Comparison of ENCODE assay signal across 8 cellular contexts in the genomic region with DNA sequence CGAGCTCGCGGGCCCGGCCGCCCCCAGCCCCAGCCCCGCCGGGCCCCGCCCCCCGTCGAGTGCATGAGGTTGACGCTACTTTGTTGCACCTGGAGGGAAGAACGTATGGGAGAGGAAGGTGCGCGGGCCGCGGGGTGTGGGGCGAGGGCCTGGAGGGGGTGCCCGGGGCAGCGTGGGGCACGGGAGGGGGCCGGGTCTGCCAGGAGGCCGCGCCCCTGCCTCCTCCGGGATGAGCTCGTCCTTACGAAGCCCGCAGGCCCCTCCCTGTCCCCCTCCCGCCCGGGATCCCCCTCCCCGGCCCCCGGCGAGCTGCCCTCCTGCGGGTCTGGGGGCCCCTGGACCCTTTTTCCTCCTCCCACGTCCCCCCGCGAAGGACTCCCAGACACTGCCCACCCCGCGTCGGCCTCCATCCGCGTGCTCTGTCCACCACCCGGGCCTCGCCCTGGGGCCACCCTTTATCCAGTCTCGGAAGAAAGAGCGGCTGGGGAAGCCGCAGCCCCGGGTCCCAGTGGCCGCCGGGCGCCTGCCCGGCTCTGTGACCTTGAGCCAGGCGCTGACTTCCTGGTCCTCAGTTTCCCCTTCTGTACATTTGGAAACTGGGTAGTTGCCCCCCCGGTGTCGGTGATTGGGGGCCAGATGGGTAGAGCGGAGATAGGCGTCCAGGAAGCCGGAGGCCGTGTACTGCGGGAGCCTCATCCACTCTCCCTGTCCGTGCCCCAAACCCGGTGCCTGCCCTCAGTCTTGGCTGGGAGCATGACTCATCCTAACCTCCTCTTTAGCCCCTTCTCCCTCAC. TPM values are rescaled to one million over a fixed set of nuclear protein-coding genes. Genes with fewer than 3 reads are reported as not detected.
DNase-seq lines count a peak whose midpoint lies in the region; ATAC-seq and TF ChIP-seq lines count a peak whose summit lies in the region.

No MANE protein-coding gene starts in this region.

- in situ Hi-C loops in astrocyte of the cerebellum (cut with HindIII; ENCODE audit: low sequenced_read_pairs), result no loop called here

- peak; percentile 18 for ATAC-seq in GM19043 (IDR thresholded peaks at IDR 0.05; ENCODE audit: low read depth, unreplicated experiment)
- ATAC-seq in HG03196 (IDR thresholded peaks at IDR 0.05; ENCODE audit: unreplicated experiment), result peak; percentile 34

- CTCF ChIA-PET in BJ (lab: Yijun Ruan, JAX), result interaction anchor here (1.0 to 2.0 kb wide), 2 partner anchors 119 to 317 kb away, joined by 3 to 5 read pairs; no protein-coding TSS in a partner anchor
- CTCF ChIA-PET in OCI-LY7 (lab: Charles Lee; ENCODE audit: unreplicated experiment), result no interaction called here

- H3K9me3 ChIP-seq in OCI-LY7 (ENCODE audit: low read length) (no peaks in the 10 kb centered on the region), spleen (no peaks in the 10 kb centered on the region)

- H3K9me2 ChIP-seq in OCI-LY7 (ENCODE audit: insufficient read depth, low read length), result no peaks in the 10 kb centered on the region

- POLR2A ChIA-PET in BJ (lab: Charles Lee) (interaction anchor here (0.6 to 1.0 kb wide), 2 partner anchors 10 to 192 kb away, joined by 4 to 7 read pairs; no protein-coding TSS in a partner anchor), OCI-LY7 (lab: Charles Lee) (interaction anchor here (0.5 to 2.6 kb wide), 6 partner anchors 9 to 94 kb away, joined by 3 to 13 read pairs (median 6); no protein-coding TSS in a partner anchor)

- TF ChIP-seq CTCF in BJ (IDR thresholded peaks at IDR 0.05; ENCODE audit: insufficient read depth, low read depth, low read length), result no peak
- no peak for TF ChIP-seq CTCF in OCI-LY7 (conservative IDR thresholded peaks at IDR 0.05; ENCODE audit: low read length)
- no peak for TF ChIP-seq CTCF in astrocyte of the cerebellum (IDR thresholded peaks at IDR 0.05; ENCODE audit: low read depth, low read length, missing control alignments)
- TF ChIP-seq CTCF in spleen (IDR thresholded peaks at IDR 0.05 in 8 of 11, conservative IDR thresholded peaks at IDR 0.05 in 3 of 11), result no peak

- no peak for DNase-seq in BJ (ENCODE audit: low read depth)
- peak; percentile 75 for DNase-seq in OCI-LY7 (ENCODE audit: low spot score)
- DNase-seq in astrocyte of the cerebellum (ENCODE audit: low read depth), result no peak
- peak; percentile 69 for DNase-seq in iPS-NIHi7 (ENCODE audit: extremely low spot score)
- DNase-seq in spleen, result no peak
- DNase-seq in T1000 (lab: John Stamatoyannopoulos, UW), result no peak

- H3K79me2 ChIP-seq in OCI-LY7 (ENCODE audit: insufficient read depth, low read depth, low read length), result peaks cover 8% of the 10 kb centered on the region; the same call in 1 of the 2 replicates

- H4K20me1 ChIP-seq in OCI-LY7 (ENCODE audit: insufficient read depth, low read length), result no peaks in the 10 kb centered on the region

- peak overlapping the region; percentile 80 for H3K4me2 ChIP-seq in OCI-LY7 (ENCODE audit: low read length)

- H2AFZ ChIP-seq in OCI-LY7 (ENCODE audit: low read length), result no peak overlapping the region

- intact Hi-C loops in OCI-LY7 (cut with micrococcal nuclease; ENCODE audit: unreplicated experiment), result loop anchor here (1.0 to 5.0 kb wide), 3 partner anchors 9 to 98 kb away; no protein-coding TSS in a partner anchor
- intact Hi-C loops in spleen (cut with DNase I; ENCODE audit: low total_unique reads), result loop anchor here (5.0 kb wide), 1 partner anchor 88 kb away; a partner anchor contains a TSS

- BruUV-seq in OCI-LY7 (replicated peaks; lab: Mats Ljungman, UMichigan), result no TSS peak

- H3K27me3 ChIP-seq in BJ (ENCODE audit: control insufficient read depth, insufficient read depth, low read length) (no peaks in the 10 kb centered on the region), spleen (replicated peaks in 1 of 7) (no peaks in the 10 kb centered on the region)

- H3K36me3 ChIP-seq in BJ (ENCODE audit: control insufficient read depth, insufficient read depth, low read length), result peaks cover 7% of the 10 kb centered on the region
- H3K36me3 ChIP-seq in OCI-LY7 (ENCODE audit: insufficient read depth, low read length), result peaks cover 19% of the 10 kb centered on the region
- H3K36me3 ChIP-seq in spleen, result peaks cover 0 to 24% (median 0%) of the 10 kb centered on the region in 6 donors

- H3K27ac ChIP-seq in OCI-LY7 (ENCODE audit: low read depth, low read length, poor library complexity, severe bottlenecking) (peak overlapping the region; percentile 9), spleen (peak overlapping the region in 6 of 8 donors; percentile 19 to 83 (median 64))

- H3K4me3 ChIP-seq in BJ (ENCODE audit: low read depth, low read length) (peak overlapping the region; percentile 70), OCI-LY7 (ENCODE audit: low read depth, low read length, poor library complexity, severe bottlenecking) (peak overlapping the region; percentile 83), astrocyte of the cerebellum (ENCODE audit: low read depth, low read length) (peak overlapping the region; percentile 63), spleen (peak overlapping the region; percentile 57 to 92 (median 68))

- 1 to 3% (median 2%) methylated on average over 20 to 61 of the region's 61 CpGs for WGBS in spleen, 5 donors

- no peak for TF ChIP-seq POLR2A in spleen (IDR thresholded peaks at IDR 0.05)

- H3K4me1 ChIP-seq in OCI-LY7 (ENCODE audit: insufficient read depth, low read length, poor library complexity, severe bottlenecking) (peaks cover 24% of the 10 kb centered on the region), spleen (peaks cover 8 to 29% (median 21%) of the 10 kb centered on the region in 6 donors)

RNA-seq across cellular contexts. Expression of a gene that starts 0.5 kb away (rescaled TPM):
- polyA plus RNA-seq in BJ (2011; rRNA removed), result 29.8 and 45.7 TPM in 2 replicates
- polyA minus RNA-seq in BJ (2011; rRNA and poly(A)+ RNA removed), result 63.9 and 69.6 TPM in 2 replicates
- 21.9 and 31.7 TPM in 2 replicates for total RNA-seq in OCI-LY7 (2014; rRNA removed; shearing (Covaris generic))
- 59.7 and 67.3 TPM in 2 replicates for total RNA-seq in OCI-LY7 (2022)
- total RNA-seq in spleen, result 10 to 100 TPM; 33.1 to 45.8 (median 41.0) TPM
- polyA plus RNA-seq in spleen, result 10 to 100 TPM; 15.2 to 24.6 (median 15.2) TPM

RNA-seq across cellular contexts. Expression of a gene that starts 56.2 kb away (rescaled TPM):
- polyA plus RNA-seq in BJ (2011; rRNA removed) (419 and 619 TPM in 2 replicates), spleen (10 to 100 TPM; 11.1 to 65.9 (median 24.7) TPM)
- 137 and 187 TPM in 2 replicates for polyA minus RNA-seq in BJ (2011; rRNA and poly(A)+ RNA removed)
- total RNA-seq in OCI-LY7 (2014; rRNA removed; shearing (Covaris generic)), result not detected in 2 replicates
- total RNA-seq in OCI-LY7 (2022) (not detected in 2 replicates), spleen (10 to 100 TPM; 11.7 to 94.7 (median 38.6) TPM)

Comparison
In these comparisons a context has a peak if more than half of its experiments do, and no peak if none do; other contexts are left out.
1. DNase-seq: peak in OCI-LY7 (single experiment) and iPS-NIHi7 (single experiment); none in BJ (single experiment), astrocyte of the cerebellum (single experiment), spleen (single experiment) and T1000 (single experiment).
2. RNA of a gene that starts 56.2 kb away (total RNA-seq): 11.7 to 94.7 TPM in spleen; not detected in OCI-LY7; every median in the first group is over 10 times any median in the second.
3. Peak in every context shown above with its lines, with median percentiles within 50 percentile points of each other: H3K4me3 ChIP-seq.